In genomic region chr3:159453036-159453435, GRCh38 we compare ENCODE assay signal across 8 cellular contexts.
"Had no signal": no experiment of that assay in that cellular context is flagged by ENCODE, and none has a peak within 500 bp of the region (broad histone marks: within the 10 kb centered on the region; RNA-seq: fewer than 3 reads in every experiment).

No MANE protein-coding gene starts in this region.

- H3K36me3 ChIP-seq: HAP-1 had no signal

- H3K4me3 ChIP-seq: GM23248, HAP-1 had no signal

- H3K4me3 Mint-ChIP-seq: HFFc6 had no signal

- H3K4me1 ChIP-seq: HAP-1 had no signal

- H3K9ac ChIP-seq: GM23248 had no signal

- ATAC-seq: HCT116, HepG2 had no signal

- H3K27ac Mint-ChIP-seq: HFFc6 had no signal

- H3K9me3 ChIP-seq: HAP-1 had no signal

- H3K27ac ChIP-seq: GM23248, HL-60 had no signal

- H2AFZ ChIP-seq: GM23248 had no signal

- DNase-seq: GM23248, GOT3, H7, HFFc6 had no signal

- H3K9me3 Mint-ChIP-seq: HFFc6 had no signal
